ENCODE assay signal across 11 cellular contexts in the genomic region with DNA sequence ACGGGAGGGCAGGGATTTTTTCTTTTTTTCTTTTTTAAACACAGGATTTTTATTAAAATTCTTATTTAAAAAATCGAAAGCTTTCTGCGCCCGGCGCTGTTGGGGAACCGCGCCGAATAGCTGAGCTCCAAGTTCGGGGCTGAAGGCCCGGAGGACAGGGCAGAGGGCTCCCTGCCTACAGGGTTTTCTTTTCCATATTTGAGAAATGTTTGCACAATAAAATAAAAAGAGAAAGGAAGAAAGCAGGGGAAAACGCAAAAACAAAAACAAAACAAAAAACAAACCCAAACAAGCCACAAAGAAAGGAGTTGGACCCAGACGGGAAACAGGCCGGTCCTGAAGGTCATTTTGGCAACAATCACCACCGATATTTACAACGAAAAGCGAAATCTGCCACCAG. TPM values are rescaled to one million over a fixed set of nuclear protein-coding genes. Genes with fewer than 3 reads are reported as not detected.
DNase-seq lines count a peak whose midpoint lies in the region; ATAC-seq and TF ChIP-seq lines count a peak whose summit lies in the region.
"Had no signal": no experiment of that assay in that cellular context is flagged by ENCODE, and none has a peak within 500 bp of the region (broad histone marks: within the 10 kb centered on the region; RNA-seq: fewer than 3 reads in every experiment).

No MANE protein-coding gene starts in this region.

- H3K4me3 ChIP-seq in tibial artery = peak overlapping the region; percentile 19 to 45

- H3K4me3 Mint-ChIP-seq in activated naive CD4-positive, alpha-beta T cell treated with anti-CD3 and anti-CD28 coated beads, Interleukin-2, amount 50 U/mL, for 24 hours = peak overlapping the region; percentile 60
- no peak overlapping the region for H3K4me3 Mint-ChIP-seq in activated naive CD4-positive, alpha-beta T cell treated with anti-CD3 and anti-CD28 coated beads, Interleukin-2, amount 10 ng/mL, durations not matched to agents 7 days and 5 days
- H3K4me3 Mint-ChIP-seq in brain (peak overlapping the region in 4 of 5 experiments; percentile 26 to 74 (median 53)), natural killer cell (peak overlapping the region; percentile 21)

- no peak for TF ChIP-seq CTCF in brain (conservative IDR thresholded peaks at IDR 0.05)
- TF ChIP-seq CTCF in natural killer cell (IDR thresholded peaks at IDR 0.05) = no peak
- no peak for TF ChIP-seq CTCF in tibial artery (IDR thresholded peaks at IDR 0.05)

- no peaks in the 10 kb centered on the region for H3K9me3 ChIP-seq in tibial artery

- no peak overlapping the region for H3K27ac Mint-ChIP-seq in activated naive CD4-positive, alpha-beta T cell treated with anti-CD3 and anti-CD28 coated beads, Interleukin-2, amount 50 U/mL, for 24 hours
- H3K27ac Mint-ChIP-seq in activated naive CD4-positive, alpha-beta T cell treated with anti-CD3 and anti-CD28 coated beads, Interleukin-2, amount 10 ng/mL, durations not matched to agents 7 days and 5 days = no peak overlapping the region
- H3K27ac Mint-ChIP-seq in brain = no peak overlapping the region
- H3K27ac Mint-ChIP-seq in natural killer cell = no peak overlapping the region

- no peaks in the 10 kb centered on the region for H3K36me3 ChIP-seq in tibial artery

- no peak for DNase-seq in activated naive CD4-positive, alpha-beta T cell treated with anti-CD3 and anti-CD28 coated beads, Interleukin-2, amount 10 ng/mL, durations not matched to agents 7 days and 5 days
- DNase-seq in natural killer cell (no peak), tibial artery (no peak)
- DNase-seq: NCI-H2227 treated with DMSO at 0.1 percent for 48 hours had no signal

- H3K4me1 Mint-ChIP-seq in activated naive CD4-positive, alpha-beta T cell treated with anti-CD3 and anti-CD28 coated beads, Interleukin-2, amount 50 U/mL, for 24 hours = peaks cover 48% of the 10 kb centered on the region
- H3K4me1 Mint-ChIP-seq in activated naive CD4-positive, alpha-beta T cell treated with anti-CD3 and anti-CD28 coated beads, Interleukin-2, amount 10 ng/mL, durations not matched to agents 7 days and 5 days = peaks cover 50% of the 10 kb centered on the region
- H3K4me1 Mint-ChIP-seq in brain (peaks cover 35% of the 10 kb centered on the region), natural killer cell (peaks cover 0 to 18% of the 10 kb centered on the region in 2 donors)

- H3K27me3 ChIP-seq in tibial artery = peaks cover 0 to 100% of the 10 kb centered on the region in 2 donors

- CTCF ChIA-PET in activated naive CD4-positive, alpha-beta T cell treated with anti-CD3 and anti-CD28 coated beads, Interleukin-2, amount 10 ng/mL, durations not matched to agents 7 days and 5 days (lab: Charles Lee) = interaction anchor here (1.0 to 11.2 kb wide), 2 partner anchors 192 to 273 kb away, joined by 3 to 212 read pairs; no protein-coding TSS in a partner anchor

- ATAC-seq in natural killer cell (no peak), HG02840 (IDR thresholded peaks at IDR 0.05; ENCODE audit: low FRiP score, unreplicated experiment) (no peak), HG03521 (IDR thresholded peaks at IDR 0.05; ENCODE audit: unreplicated experiment) (no peak), GM21737 (IDR thresholded peaks at IDR 0.05; ENCODE audit: unreplicated experiment) (no peak)
- ATAC-seq: activated CD4-positive, CD25-positive, alpha-beta regulatory T cell treated with anti-CD3 and anti-CD28 coated beads, Interleukin-2, amount 50 U/mL, for 24 hours had no signal

- no peaks in the 10 kb centered on the region for H3K36me3 Mint-ChIP-seq in activated naive CD4-positive, alpha-beta T cell treated with anti-CD3 and anti-CD28 coated beads, Interleukin-2, amount 50 U/mL, for 24 hours
- peaks cover 6% of the 10 kb centered on the region for H3K36me3 Mint-ChIP-seq in activated naive CD4-positive, alpha-beta T cell treated with anti-CD3 and anti-CD28 coated beads, Interleukin-2, amount 10 ng/mL, durations not matched to agents 7 days and 5 days
- H3K36me3 Mint-ChIP-seq in brain (no peaks in the 10 kb centered on the region), natural killer cell (no peaks in the 10 kb centered on the region)

- no peak overlapping the region for H3K27ac ChIP-seq in tibial artery

- peaks cover 0 to 76% (median 65%) of the 10 kb centered on the region in 4 donors for H3K4me1 ChIP-seq in tibial artery

- no peaks in the 10 kb centered on the region for H3K9me3 Mint-ChIP-seq in activated naive CD4-positive, alpha-beta T cell treated with anti-CD3 and anti-CD28 coated beads, Interleukin-2, amount 50 U/mL, for 24 hours
- H3K9me3 Mint-ChIP-seq in activated naive CD4-positive, alpha-beta T cell treated with anti-CD3 and anti-CD28 coated beads, Interleukin-2, amount 10 ng/mL, durations not matched to agents 7 days and 5 days = peaks cover under 1% of the 10 kb centered on the region
- H3K9me3 Mint-ChIP-seq in brain (no peaks in the 10 kb centered on the region), natural killer cell (no peaks in the 10 kb centered on the region)

- intact Hi-C loops in natural killer cell (cut with micrococcal nuclease) (no loop called here), tibial artery (cut with DNase I; ENCODE audit: low total_unique reads) (no loop called here)

- H3K27me3 Mint-ChIP-seq in activated naive CD4-positive, alpha-beta T cell treated with anti-CD3 and anti-CD28 coated beads, Interleukin-2, amount 50 U/mL, for 24 hours = peaks cover 54% of the 10 kb centered on the region
- peaks cover 100% of the 10 kb centered on the region for H3K27me3 Mint-ChIP-seq in activated naive CD4-positive, alpha-beta T cell treated with anti-CD3 and anti-CD28 coated beads, Interleukin-2, amount 10 ng/mL, durations not matched to agents 7 days and 5 days
- H3K27me3 Mint-ChIP-seq in brain (peaks cover 99% of the 10 kb centered on the region), natural killer cell (ENCODE audit: low read depth in 2 of 2) (peaks cover 48 to 57% of the 10 kb centered on the region in 2 donors)

RNA-seq across cellular contexts. Expression of gene NKX2-2, which starts 2.9 kb away (rescaled TPM):
- 6.9 TPM for polyA plus RNA-seq in brain (ENCODE audit: insufficient read depth, low read depth, low replicate concordance)
- not detected for total RNA-seq in natural killer cell
- total RNA-seq: fibroblast of lung had no signal
- polyA plus RNA-seq: fibroblast of lung had no signal
